Comparison of ENCODE assay signal across 8 cellular contexts in genomic region chr9:136482793-136483588, GRCh38. TPM values are rescaled to one million over a fixed set of nuclear protein-coding genes. Genes with fewer than 3 reads are reported as not detected.
A peak's percentile ranks its signal among the peaks of the same experiment; 100 is the strongest.
DNase-seq lines count a peak whose midpoint lies in the region; ATAC-seq and TF ChIP-seq lines count a peak whose summit lies in the region.

A gene with protein sequence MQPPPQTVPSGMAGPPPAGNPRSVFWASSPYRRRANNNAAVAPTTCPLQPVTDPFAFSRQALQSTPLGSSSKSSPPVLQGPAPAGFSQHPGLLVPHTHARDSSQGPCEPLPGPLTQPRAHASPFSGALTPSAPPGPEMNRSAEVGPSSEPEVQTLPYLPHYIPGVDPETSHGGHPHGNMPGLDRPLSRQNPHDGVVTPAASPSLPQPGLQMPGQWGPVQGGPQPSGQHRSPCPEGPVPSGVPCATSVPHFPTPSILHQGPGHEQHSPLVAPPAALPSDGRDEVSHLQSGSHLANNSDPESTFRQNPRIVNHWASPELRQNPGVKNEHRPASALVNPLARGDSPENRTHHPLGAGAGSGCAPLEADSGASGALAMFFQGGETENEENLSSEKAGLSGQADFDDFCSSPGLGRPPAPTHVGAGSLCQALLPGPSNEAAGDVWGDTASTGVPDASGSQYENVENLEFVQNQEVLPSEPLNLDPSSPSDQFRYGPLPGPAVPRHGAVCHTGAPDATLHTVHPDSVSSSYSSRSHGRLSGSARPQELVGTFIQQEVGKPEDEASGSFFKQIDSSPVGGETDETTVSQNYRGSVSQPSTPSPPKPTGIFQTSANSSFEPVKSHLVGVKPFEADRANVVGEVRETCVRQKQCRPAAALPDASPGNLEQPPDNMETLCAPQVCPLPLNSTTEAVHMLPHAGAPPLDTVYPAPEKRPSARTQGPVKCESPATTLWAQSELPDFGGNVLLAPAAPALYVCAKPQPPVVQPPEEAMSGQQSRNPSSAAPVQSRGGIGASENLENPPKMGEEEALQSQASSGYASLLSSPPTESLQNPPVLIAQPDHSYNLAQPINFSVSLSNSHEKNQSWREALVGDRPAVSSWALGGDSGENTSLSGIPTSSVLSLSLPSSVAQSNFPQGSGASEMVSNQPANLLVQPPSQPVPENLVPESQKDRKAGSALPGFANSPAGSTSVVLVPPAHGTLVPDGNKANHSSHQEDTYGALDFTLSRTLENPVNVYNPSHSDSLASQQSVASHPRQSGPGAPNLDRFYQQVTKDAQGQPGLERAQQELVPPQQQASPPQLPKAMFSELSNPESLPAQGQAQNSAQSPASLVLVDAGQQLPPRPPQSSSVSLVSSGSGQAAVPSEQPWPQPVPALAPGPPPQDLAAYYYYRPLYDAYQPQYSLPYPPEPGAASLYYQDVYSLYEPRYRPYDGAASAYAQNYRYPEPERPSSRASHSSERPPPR (N-terminal part only) (minus strand): TSS chr9:136483040. CDS start chr9:136477615, 5,425 bp downstream.

- H3K36me3 Mint-ChIP-seq in IgD-negative memory B cell, result no peaks in the 10 kb centered on the region

- H3K4me3 ChIP-seq in epithelial cell of esophagus (ENCODE audit: low read length), result peak within 1 kb of the TSS; percentile 63
- H3K4me3 ChIP-seq in mononuclear cell (ENCODE audit: low read length), result peak within 1 kb of the TSS; percentile 93

- peaks cover 35% of the 10 kb centered on the region for H3K4me1 ChIP-seq in mononuclear cell (ENCODE audit: insufficient read depth, low read length)

- peak within 1 kb of the TSS; percentile 90 to 98 (median 98) for H3K27ac Mint-ChIP-seq in IgD-negative memory B cell

- peak; percentile 47 for ATAC-seq in GM21576 (IDR thresholded peaks at IDR 0.05; ENCODE audit: unreplicated experiment)

- peak within 1 kb of the TSS; percentile 91 to 99 (median 96) for H3K4me3 Mint-ChIP-seq in IgD-negative memory B cell

- H3K9me3 ChIP-seq in mononuclear cell (ENCODE audit: low read depth, low read length), result no peaks in the 10 kb centered on the region

- H3K27me3 Mint-ChIP-seq in IgD-negative memory B cell, result no peaks in the 10 kb centered on the region

- H3K27me3 ChIP-seq in mononuclear cell (ENCODE audit: insufficient read depth, low read length), result no peaks in the 10 kb centered on the region

- peaks cover 18 to 26% (median 20%) of the 10 kb centered on the region in 3 donors for H3K4me1 Mint-ChIP-seq in IgD-negative memory B cell

- DNase-seq in DMS 273 treated with DMSO at 0.1 percent for 48 hours (lab: John Stamatoyannopoulos, UW) (peak; percentile 88), OCI-M1 (lab: John Stamatoyannopoulos, UW) (peak; percentile 99), activated T-cell treated with anti-CD3 and anti-CD28 coated beads for 24 hours (ENCODE audit: low read depth) (peak; percentile 98), epithelial cell of esophagus (ENCODE audit: low read depth) (peak; percentile 98)
- peak; percentile 100 for DNase-seq in stimulated activated CD8-positive, alpha-beta memory T cell treated with anti-CD3 and anti-CD28 coated beads, Interleukin-2, amount 100 ng/mL, for 48 hours (ENCODE audit: low read depth in 2 of 2)

- no peaks in the 10 kb centered on the region for H3K9me3 Mint-ChIP-seq in IgD-negative memory B cell

- no peak for TF ChIP-seq CTCF in epithelial cell of esophagus (IDR thresholded peaks at IDR 0.05; ENCODE audit: insufficient read depth, low read depth, low read length, missing control alignments)

RNA-seq across cellular contexts. Expression of the gene that starts here (rescaled TPM):
- 30.1 TPM for polyA plus RNA-seq in IgD-negative memory B cell
- total RNA-seq in mononuclear cell, result 38.0 TPM

Comparison
In these comparisons a context has a peak if more than half of its experiments do, and no peak if none do; other contexts are left out.
1. Peak in every context shown above with its lines: DNase-seq, ATAC-seq and H3K4me3 ChIP-seq.